9 cellular contexts compared by ENCODE assay signal in genomic region chr14:74921987-74922751, GRCh38. TPM values are rescaled to one million over a fixed set of nuclear protein-coding genes. Genes with fewer than 3 reads are reported as not detected.
A peak's percentile ranks its signal among the peaks of the same experiment; 100 is the strongest.
DNase-seq lines count a peak whose midpoint lies in the region; ATAC-seq and TF ChIP-seq lines count a peak whose summit lies in the region.
"Had no signal": no experiment of that assay in that cellular context is flagged by ENCODE, and none has a peak within 500 bp of the region (broad histone marks: within the 10 kb centered on the region; RNA-seq: fewer than 3 reads in every experiment).

No MANE protein-coding gene starts in this region.

- TF ChIP-seq EP300 in SK-N-SH (IDR thresholded peaks at IDR 0.05; ENCODE audit: borderline replicate concordance in 1 of 2, low read depth in 1 of 2, low read length in 1 of 2), result no peak

- peak overlapping the region; percentile 70; the same call in 1 of the 2 replicates for H3K4me2 ChIP-seq in SK-N-SH

- H3K4me1 ChIP-seq in SK-N-SH (ENCODE audit: control insufficient read depth in 1 of 2, insufficient read depth in 2 of 2, low read depth in 1 of 2, low read length in 1 of 2) (no peaks in the 10 kb centered on the region; a peak in 1 of 4 replicates), iPS-15b (ENCODE audit: control insufficient read depth, insufficient read depth, low read length) (no peaks in the 10 kb centered on the region)

- H3K4me3 ChIP-seq in SK-N-SH (ENCODE audit: low read depth in 2 of 2, low read length in 1 of 2) (peak overlapping the region; percentile 52 to 61), iPS-15b (ENCODE audit: low read depth, low read length) (peak overlapping the region; percentile 67)

- H3K79me2 ChIP-seq in SK-N-SH (ENCODE audit: insufficient read depth), result no peaks in the 10 kb centered on the region

- H2AFZ ChIP-seq in SK-N-SH (ENCODE audit: low read depth), result 0 out of 2 replicates have a peak overlapping the region, but pooled peaks have one; percentile 85

- H3F3A ChIP-seq in SK-N-SH (replicated peaks; ENCODE audit: insufficient read depth), result no peaks in the 10 kb centered on the region

- no peaks in the 10 kb centered on the region for H3K4me1 Mint-ChIP-seq in activated T-helper 1 cell treated with anti-CD3 and anti-CD28 coated beads, Interleukin-12 subunit alpha, Interleukin-12 subunit beta, Interleukin-2, Interleukin-4 antibody, amounts not matched to agents 30 ng/mL and 10 ng/mL and 1 ng/mL, durations not matched to agents 14 hours and 24 hours and 36 hours (ENCODE audit: low read depth)
- no peaks in the 10 kb centered on the region for H3K4me1 Mint-ChIP-seq in stimulated activated effector memory CD8-positive, alpha-beta T cell treated with anti-CD3 and anti-CD28 coated beads, Interleukin-12 subunit alpha, Interleukin-12 subunit beta, amount 100 ng/mL, for 72 hours

- no peaks in the 10 kb centered on the region for H3K9me2 ChIP-seq in SK-N-SH

- H3K27me3 ChIP-seq in SK-N-SH (ENCODE audit: insufficient read depth) (peaks cover 6% of the 10 kb centered on the region; the same call in 1 of the 2 replicates), iPS-15b (ENCODE audit: control insufficient read depth, insufficient read depth, low read length) (no peaks in the 10 kb centered on the region)

- H3K27ac Mint-ChIP-seq in activated T-helper 1 cell treated with anti-CD3 and anti-CD28 coated beads, Interleukin-12 subunit alpha, Interleukin-12 subunit beta, Interleukin-2, Interleukin-4 antibody, amounts not matched to agents 30 ng/mL and 10 ng/mL and 1 ng/mL, durations not matched to agents 14 hours and 24 hours and 36 hours, result peak overlapping the region; percentile 31
- H3K27ac Mint-ChIP-seq in stimulated activated effector memory CD8-positive, alpha-beta T cell treated with anti-CD3 and anti-CD28 coated beads, Interleukin-12 subunit alpha, Interleukin-12 subunit beta, amount 100 ng/mL, for 72 hours, result no peak overlapping the region

- H3K36me3 ChIP-seq in SK-N-SH (replicated peaks in 1 of 2; ENCODE audit: control insufficient read depth in 1 of 2, insufficient read depth in 2 of 2, low read length in 1 of 2) (no peaks in the 10 kb centered on the region), iPS-15b (ENCODE audit: control insufficient read depth, insufficient read depth, low read length) (peaks cover 8% of the 10 kb centered on the region)

- POLR2A ChIA-PET in SK-N-SH (lab: Yijun Ruan, JAX), result interaction anchor here (1.0 to 1.9 kb wide), 4 partner anchors 11 to 147 kb away, joined by 4 read pairs; partner anchors contain the start of gene ZC2HC1C

- H3K9me3 ChIP-seq in SK-N-SH (no peaks in the 10 kb centered on the region), iPS-15b (ENCODE audit: control insufficient read depth, insufficient read depth, low read length) (no peaks in the 10 kb centered on the region)

- no peaks in the 10 kb centered on the region for H4K20me1 ChIP-seq in SK-N-SH (ENCODE audit: insufficient read depth)

- 96% methylated on average over 15 of the region's 19 CpGs for WGBS in SK-N-SH (ENCODE audit: low lambda C conversion rate)

- intact Hi-C loops in activated T-helper 1 cell treated with anti-CD3 and anti-CD28 coated beads, Interleukin-12 subunit alpha, Interleukin-12 subunit beta, Interleukin-2, Interleukin-4 antibody, amounts not matched to agents 30 ng/mL and 10 ng/mL and 1 ng/mL, durations not matched to agents 14 hours and 24 hours and 36 hours (cut with micrococcal nuclease), result loop anchor here (2.0 kb wide), 1 partner anchor 19 kb away; no protein-coding TSS in a partner anchor

- no peaks in the 10 kb centered on the region for H3K9me3 Mint-ChIP-seq in activated T-helper 1 cell treated with anti-CD3 and anti-CD28 coated beads, Interleukin-12 subunit alpha, Interleukin-12 subunit beta, Interleukin-2, Interleukin-4 antibody, amounts not matched to agents 30 ng/mL and 10 ng/mL and 1 ng/mL, durations not matched to agents 14 hours and 24 hours and 36 hours
- H3K9me3 Mint-ChIP-seq in stimulated activated effector memory CD8-positive, alpha-beta T cell treated with anti-CD3 and anti-CD28 coated beads, Interleukin-12 subunit alpha, Interleukin-12 subunit beta, amount 100 ng/mL, for 72 hours, result no peaks in the 10 kb centered on the region

- no peak for TF ChIP-seq RAD21 in SK-N-SH (IDR thresholded peaks at IDR 0.05; ENCODE audit: low read length)

- CTCF ChIA-PET in SK-N-SH (lab: Yijun Ruan, JAX), result interaction anchor here (0.8 to 3.3 kb wide), 11 partner anchors 16 to 204 kb away, joined by 3 to 17 read pairs (median 6); partner anchors contain the start of gene NEK9

- no peaks in the 10 kb centered on the region for H3K36me3 Mint-ChIP-seq in activated T-helper 1 cell treated with anti-CD3 and anti-CD28 coated beads, Interleukin-12 subunit alpha, Interleukin-12 subunit beta, Interleukin-2, Interleukin-4 antibody, amounts not matched to agents 30 ng/mL and 10 ng/mL and 1 ng/mL, durations not matched to agents 14 hours and 24 hours and 36 hours (ENCODE audit: low read depth)
- H3K36me3 Mint-ChIP-seq in stimulated activated effector memory CD8-positive, alpha-beta T cell treated with anti-CD3 and anti-CD28 coated beads, Interleukin-12 subunit alpha, Interleukin-12 subunit beta, amount 100 ng/mL, for 72 hours, result no peaks in the 10 kb centered on the region

- H3K9ac ChIP-seq in SK-N-SH, result peak overlapping the region; percentile 36; the same call in 1 of the 2 replicates
- H3K9ac ChIP-seq in iPS-15b (ENCODE audit: low read depth, low read length), result peak overlapping the region; percentile 70

- no peak overlapping the region for H3K27ac ChIP-seq in SK-N-SH (ENCODE audit: low read depth in 2 of 2, low read length in 1 of 2)
- H3K27ac ChIP-seq: 22Rv1 had no signal

- peak overlapping the region; percentile 72 for H3K4me3 Mint-ChIP-seq in activated T-helper 1 cell treated with anti-CD3 and anti-CD28 coated beads, Interleukin-12 subunit alpha, Interleukin-12 subunit beta, Interleukin-2, Interleukin-4 antibody, amounts not matched to agents 30 ng/mL and 10 ng/mL and 1 ng/mL, durations not matched to agents 14 hours and 24 hours and 36 hours
- H3K4me3 Mint-ChIP-seq in stimulated activated effector memory CD8-positive, alpha-beta T cell treated with anti-CD3 and anti-CD28 coated beads, Interleukin-12 subunit alpha, Interleukin-12 subunit beta, amount 100 ng/mL, for 72 hours, result peak overlapping the region; percentile 34

- no peak for DNase-seq in SK-N-SH
- DNase-seq in activated T-helper 1 cell treated with anti-CD3 and anti-CD28 coated beads, Interleukin-12 subunit alpha, Interleukin-12 subunit beta, Interleukin-2, Interleukin-4 antibody, amounts not matched to agents 30 ng/mL and 10 ng/mL and 1 ng/mL, durations not matched to agents 14 hours and 24 hours and 36 hours (ENCODE audit: low spot score), result no peak
- DNase-seq in stimulated activated effector memory CD8-positive, alpha-beta T cell treated with anti-CD3 and anti-CD28 coated beads, Interleukin-12 subunit alpha, Interleukin-12 subunit beta, amount 100 ng/mL, for 72 hours (ENCODE audit: low spot score in 2 of 2), result no peak
- DNase-seq in mucosa of gallbladder (ENCODE audit: low spot score), result no peak
- DNase-seq in epidermal melanocyte (ENCODE audit: insufficient read length, low spot score), result no peak
- DNase-seq in NCI-H2029 (lab: John Stamatoyannopoulos, UW), result no peak

- no peak for ATAC-seq in SK-N-SH treated with all-trans-retinoic acid at 6 μM for 48 hours
- no peak for ATAC-seq in stimulated activated effector memory CD8-positive, alpha-beta T cell treated with anti-CD3 and anti-CD28 coated beads, Interleukin-12 subunit alpha, Interleukin-12 subunit beta, amount 100 ng/mL, for 72 hours

- no peak for TF ChIP-seq CTCF in SK-N-SH (IDR thresholded peaks at IDR 0.05)

- peaks cover 3% of the 10 kb centered on the region for H3K27me3 Mint-ChIP-seq in activated T-helper 1 cell treated with anti-CD3 and anti-CD28 coated beads, Interleukin-12 subunit alpha, Interleukin-12 subunit beta, Interleukin-2, Interleukin-4 antibody, amounts not matched to agents 30 ng/mL and 10 ng/mL and 1 ng/mL, durations not matched to agents 14 hours and 24 hours and 36 hours (ENCODE audit: insufficient read depth)

TF ChIP-seq in SK-N-SH, 30 proteins besides CTCF, POLR2A, EP300 and RAD21 (continues in another document):
- TF ChIP-seq TCF12 (IDR thresholded peaks at IDR 0.05) (no peak), TEAD4 (IDR thresholded peaks at IDR 0.05; ENCODE audit: borderline replicate concordance, insufficient read depth) (no peak)

TF ChIP-seq in SK-N-SH treated with all-trans-retinoic acid at 6 μM for 48 hours, 23 proteins besides CTCF, POLR2A, EP300 and RAD21 (continues in another document):
- TF ChIP-seq ZNF8 (CRISPR knock-in tag; IDR thresholded peaks at IDR 0.05), result no peak
- no peak for TF ChIP-seq BACH2 (CRISPR knock-in tag; IDR thresholded peaks at IDR 0.05; ENCODE audit: borderline replicate concordance)
- TF ChIP-seq CSDC2 (CRISPR knock-in tag; IDR thresholded peaks at IDR 0.05), result no peak

RNA-seq across cellular contexts. Expression of gene RPS6KL1, which starts 0.9 kb away (rescaled TPM):
- 2.5 and 4.4 TPM in 2 replicates for polyA plus RNA-seq in SK-N-SH (2012; rRNA removed)
- polyA plus RNA-seq in SK-N-SH (2012; cell fraction: cytosol; rRNA removed), result 1.2 and 2.1 TPM in 2 replicates
- 12.2 and 14.8 TPM in 2 replicates for polyA plus RNA-seq in SK-N-SH (2012; cell fraction: nucleus; rRNA removed)
- total RNA-seq in activated T-helper 1 cell treated with anti-CD3 and anti-CD28 coated beads, Interleukin-12 subunit alpha, Interleukin-12 subunit beta, Interleukin-2, Interleukin-4 antibody, amounts not matched to agents 30 ng/mL and 10 ng/mL and 1 ng/mL, durations not matched to agents 14 hours and 24 hours and 36 hours, result 10.8 and 11.6 TPM in 2 replicates
- total RNA-seq in mucosa of gallbladder, result 18.6 TPM

RNA-seq across cellular contexts. Expression of gene PGF, which starts 33.2 kb away (rescaled TPM):
- polyA plus RNA-seq in SK-N-SH (2012; rRNA removed), result 2.3 and 4.4 TPM in 2 replicates
- 2.0 and 3.5 TPM in 2 replicates for polyA plus RNA-seq in SK-N-SH (2012; cell fraction: cytosol; rRNA removed)
- polyA plus RNA-seq in SK-N-SH (2012; cell fraction: nucleus; rRNA removed), result 2.6 and 3.5 TPM in 2 replicates
- total RNA-seq in activated T-helper 1 cell treated with anti-CD3 and anti-CD28 coated beads, Interleukin-12 subunit alpha, Interleukin-12 subunit beta, Interleukin-2, Interleukin-4 antibody, amounts not matched to agents 30 ng/mL and 10 ng/mL and 1 ng/mL, durations not matched to agents 14 hours and 24 hours and 36 hours, result 0.22 and 0.41 TPM in 2 replicates
- total RNA-seq in mucosa of gallbladder, result 4.6 TPM

RNA-seq across cellular contexts. Expression of gene DLST, which starts 40.5 kb away (rescaled TPM):
- polyA plus RNA-seq in SK-N-SH (2012; rRNA removed), result 92.3 and 117 TPM in 2 replicates
- polyA plus RNA-seq in SK-N-SH (2012; cell fraction: cytosol; rRNA removed), result 70.2 and 89.3 TPM in 2 replicates
- 139 and 143 TPM in 2 replicates for polyA plus RNA-seq in SK-N-SH (2012; cell fraction: nucleus; rRNA removed)
- 98.9 and 107 TPM in 2 replicates for total RNA-seq in activated T-helper 1 cell treated with anti-CD3 and anti-CD28 coated beads, Interleukin-12 subunit alpha, Interleukin-12 subunit beta, Interleukin-2, Interleukin-4 antibody, amounts not matched to agents 30 ng/mL and 10 ng/mL and 1 ng/mL, durations not matched to agents 14 hours and 24 hours and 36 hours
- total RNA-seq in mucosa of gallbladder, result 95.6 TPM

RNA-seq across cellular contexts. Expression of gene PROX2, which starts 46.2 kb away (rescaled TPM):
- polyA plus RNA-seq in SK-N-SH (2012; rRNA removed), result not detected in 2 replicates
- polyA plus RNA-seq in SK-N-SH (2012; cell fraction: cytosol; rRNA removed), result not detected in 2 replicates
- 0.02 TPM in 1 of 2 replicates, not detected in the other for polyA plus RNA-seq in SK-N-SH (2012; cell fraction: nucleus; rRNA removed)
- not detected in 2 replicates for total RNA-seq in activated T-helper 1 cell treated with anti-CD3 and anti-CD28 coated beads, Interleukin-12 subunit alpha, Interleukin-12 subunit beta, Interleukin-2, Interleukin-4 antibody, amounts not matched to agents 30 ng/mL and 10 ng/mL and 1 ng/mL, durations not matched to agents 14 hours and 24 hours and 36 hours
- 0.06 TPM for total RNA-seq in mucosa of gallbladder
